13 cellular contexts compared by ENCODE assay signal in genomic region chr12:97568336-97569180, GRCh38.
DNase-seq lines count a peak whose midpoint lies in the region; ATAC-seq and TF ChIP-seq lines count a peak whose summit lies in the region.
"Had no signal": no experiment of that assay in that cellular context is flagged by ENCODE, and none has a peak within 500 bp of the region (broad histone marks: within the 10 kb centered on the region; RNA-seq: fewer than 3 reads in every experiment).

No MANE protein-coding gene starts in this region.

- peaks cover 33% of the 10 kb centered on the region for H3K4me1 ChIP-seq in RWPE2 (ENCODE audit: insufficient read depth, poor library complexity, severe bottlenecking)
- peaks cover 29% of the 10 kb centered on the region for H3K4me1 ChIP-seq in prostate gland (replicated peaks)
- H3K4me1 ChIP-seq: right atrium auricular region had no signal

- H3K4me3 ChIP-seq in RWPE2 (ENCODE audit: severe bottlenecking), result no peak overlapping the region
- no peak overlapping the region for H3K4me3 ChIP-seq in prostate gland
- H3K4me3 ChIP-seq: right atrium auricular region had no signal

- no peaks in the 10 kb centered on the region for H3K27me3 ChIP-seq in RWPE2 (ENCODE audit: insufficient read depth, poor library complexity, severe bottlenecking)
- no peaks in the 10 kb centered on the region for H3K27me3 ChIP-seq in prostate gland (replicated peaks; ENCODE audit: insufficient read depth)
- H3K27me3 ChIP-seq: right atrium auricular region had no signal

- WGBS in prostate gland, result 44% methylated on average over 4 of the region's 4 CpGs

- no peak for TF ChIP-seq CTCF in RWPE2 (IDR thresholded peaks at IDR 0.05; ENCODE audit: poor library complexity, severe bottlenecking)
- no peak for TF ChIP-seq CTCF in prostate gland (IDR thresholded peaks at IDR 0.05)

- no peak for TF ChIP-seq POLR2A in prostate gland (IDR thresholded peaks at IDR 0.05)

- no peaks in the 10 kb centered on the region for H3K9me3 ChIP-seq in RWPE2 (ENCODE audit: severe bottlenecking)
- no peaks in the 10 kb centered on the region for H3K9me3 ChIP-seq in prostate gland
- H3K9me3 ChIP-seq: right atrium auricular region had no signal

- H3K27ac ChIP-seq in RWPE2 (ENCODE audit: poor library complexity, severe bottlenecking) (peak overlapping the region; percentile 90), prostate gland (peak overlapping the region; percentile 84 to 87)
- H3K27ac ChIP-seq: right atrium auricular region had no signal

- peak; percentile 97 for ATAC-seq in RWPE2 (ENCODE audit: low read depth)
- no peak for ATAC-seq in HG03469 (IDR thresholded peaks at IDR 0.05; ENCODE audit: unreplicated experiment)
- ATAC-seq: naive thymus-derived CD4-positive, alpha-beta T cell; stimulated activated naive CD8-positive, alpha-beta T cell treated with anti-CD3 and anti-CD28 coated beads, Interleukin-15, Interleukin-2, amounts not matched to agents 100 U/mL and 50 U/mL, for 24 hours had no signal

- DNase-seq in HT-29 (ENCODE audit: low spot score) (peak; percentile 90), RWPE2 (ENCODE audit: low spot score) (peak; percentile 68), iris pigment epithelial cell (ENCODE audit: low read depth) (peak; percentile 3), prostate gland (ENCODE audit: low spot score) (peak; percentile 84), cortex of kidney (lab: John Stamatoyannopoulos, UW) (no peak), DMS79 treated with DMSO at 0.1 percent for 48 hours (lab: John Stamatoyannopoulos, UW) (no peak)
- DNase-seq: activated B cell treated with CpG ODN at 0.5 μM for 24 hours; activated naive CD8-positive, alpha-beta T cell treated with anti-CD3 and anti-CD28 coated beads, Interleukin-2, amount 10 ng/mL, durations not matched to agents 7 days and 5 days; CD4-positive, CD25-positive, alpha-beta regulatory T cell; naive thymus-derived CD4-positive, alpha-beta T cell; stimulated activated naive CD8-positive, alpha-beta T cell treated with anti-CD3 and anti-CD28 coated beads, Interleukin-15, Interleukin-2, amounts not matched to agents 100 U/mL and 50 U/mL, for 24 hours had no signal

- no peaks in the 10 kb centered on the region for H3K36me3 ChIP-seq in RWPE2 (ENCODE audit: low read depth)
- no peaks in the 10 kb centered on the region for H3K36me3 ChIP-seq in prostate gland
- H3K36me3 ChIP-seq: right atrium auricular region had no signal

- intact Hi-C loops in prostate gland (cut with DNase I), result no loop called here

Comparison
In these comparisons a context has a peak if more than half of its experiments do, and no peak if none do; other contexts are left out.
1. DNase-seq: peak in HT-29 (single experiment), RWPE2 (single experiment), iris pigment epithelial cell (single experiment) and prostate gland (single experiment); none in cortex of kidney (single experiment) and DMS79 treated with DMSO at 0.1 percent for 48 hours (single experiment).